14 cellular contexts compared by ENCODE assay signal in the genomic region with DNA sequence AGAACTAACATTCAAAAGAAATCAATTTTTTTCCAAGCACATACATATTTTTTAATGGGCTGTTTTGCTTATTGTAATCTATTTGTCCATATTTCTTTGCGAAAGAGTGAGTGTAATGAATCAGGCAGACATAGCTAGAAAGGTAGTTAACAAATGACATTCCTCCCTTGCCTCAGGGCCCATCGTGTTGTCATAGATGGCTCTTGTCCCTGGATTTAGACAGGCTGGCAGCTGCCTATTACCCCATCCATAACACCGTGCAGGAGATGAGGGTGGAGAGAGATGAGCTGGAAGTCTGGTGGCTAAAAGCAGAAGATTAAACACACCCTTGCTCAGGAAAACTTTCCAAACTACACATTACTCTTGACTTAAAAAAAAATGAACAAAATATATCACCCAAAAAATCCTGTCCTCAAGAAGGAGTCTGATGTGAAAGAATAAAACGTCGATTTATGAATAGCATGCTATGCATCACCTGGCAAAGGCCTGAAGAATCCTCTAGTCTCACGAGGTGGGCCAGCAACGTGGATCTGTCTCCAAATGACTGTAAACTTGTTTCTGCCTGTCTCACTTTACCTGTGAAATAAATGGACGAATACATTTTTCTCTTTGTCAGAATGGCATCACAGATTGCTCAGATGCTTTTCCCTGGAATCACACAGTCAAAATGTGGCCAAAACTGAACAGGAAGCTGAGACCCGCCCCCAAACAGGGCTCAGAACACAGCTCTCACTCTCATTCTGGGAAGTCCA. TPM values are rescaled to one million over a fixed set of nuclear protein-coding genes. Genes with fewer than 3 reads are reported as not detected.
DNase-seq lines count a peak whose midpoint lies in the region; ATAC-seq and TF ChIP-seq lines count a peak whose summit lies in the region.
"Had no signal": no experiment of that assay in that cellular context is flagged by ENCODE, and none has a peak within 500 bp of the region (broad histone marks: within the 10 kb centered on the region; RNA-seq: fewer than 3 reads in every experiment).

No MANE protein-coding gene starts in this region.

- 93% methylated on average over 8 of the region's 9 CpGs for WGBS in mesenchymal stem cell
- 61 to 63% methylated on average over 9 of the region's 9 CpGs for WGBS in body of pancreas, 2 donors

- no peak overlapping the region for H4K91ac ChIP-seq in mesenchymal stem cell (ENCODE audit: low read length)

- no peaks in the 10 kb centered on the region for H3K36me3 ChIP-seq in mesenchymal stem cell (ENCODE audit: control insufficient read depth in 1 of 2, insufficient read depth in 2 of 2, low read depth in 1 of 2, low read length in 2 of 2)
- no peaks in the 10 kb centered on the region for H3K36me3 ChIP-seq in body of pancreas (replicated peaks in 1 of 2; ENCODE audit: insufficient read depth in 1 of 2, low read depth in 2 of 2)
- H3K36me3 ChIP-seq: BLaER1 had no signal

- H3K9me3 ChIP-seq in mesenchymal stem cell (ENCODE audit: control insufficient read depth, low read length) (no peaks in the 10 kb centered on the region), body of pancreas (no peaks in the 10 kb centered on the region)
- H3K9me3 ChIP-seq: BLaER1 had no signal

- intact Hi-C loops in activated CD4-positive, alpha-beta T cell treated with anti-CD3 and anti-CD28 coated beads, Interleukin-2, amount 10 ng/mL, durations not matched to agents 24 days and 14 days (cut with micrococcal nuclease) = no loop called here
- intact Hi-C loops in body of pancreas (cut with DNase I) = no loop called here

- H4K8ac ChIP-seq in mesenchymal stem cell (ENCODE audit: low read length) = no peak overlapping the region

- ATAC-seq in GM19023 (IDR thresholded peaks at IDR 0.05; ENCODE audit: unreplicated experiment) = no peak
- no peak for ATAC-seq in body of pancreas
- ATAC-seq: GM23338 had no signal

- H3K4ac ChIP-seq in mesenchymal stem cell (ENCODE audit: low read depth in 1 of 2, low read length in 2 of 2) = peak overlapping the region in 1 of 2 experiments; percentile 22

- H2AFZ ChIP-seq in mesenchymal stem cell (ENCODE audit: low read depth, low read length) = no peak overlapping the region
- H2AFZ ChIP-seq: GM23338 had no signal

- DNase-seq in NCI-H345 (lab: John Stamatoyannopoulos, UW) = peak; percentile 52
- DNase-seq in NCI-H345 treated with DMSO at 0.1 percent for 48 hours (lab: John Stamatoyannopoulos, UW; ENCODE audit: unreplicated experiment) = no peak
- no peak for DNase-seq in epithelial cell of prostate (ENCODE audit: low read depth, low spot score)
- DNase-seq in mesenchymal stem cell = no peak
- DNase-seq in activated CD4-positive, alpha-beta T cell treated with anti-CD3 and anti-CD28 coated beads, Interleukin-2, amount 10 ng/mL, durations not matched to agents 24 days and 14 days = no peak
- no peak for DNase-seq in body of pancreas
- no peak for DNase-seq in stimulated activated naive CD4-positive, alpha-beta T cell treated with Interleukin-2 at 50 U/mL for 16 hours (lab: John Stamatoyannopoulos, UW)
- DNase-seq: DMS53, GF-D8, H7 had no signal

- H3K9ac ChIP-seq in mesenchymal stem cell (ENCODE audit: low read length) = no peak overlapping the region
- H3K9ac ChIP-seq: BLaER1 had no signal

- H3K4me3 Mint-ChIP-seq in activated CD4-positive, alpha-beta T cell treated with anti-CD3 and anti-CD28 coated beads, Interleukin-2, amount 10 ng/mL, durations not matched to agents 24 days and 14 days = no peak overlapping the region
- H3K4me3 Mint-ChIP-seq: GM23338 had no signal

- no peak overlapping the region for H3K27ac Mint-ChIP-seq in activated CD4-positive, alpha-beta T cell treated with anti-CD3 and anti-CD28 coated beads, Interleukin-2, amount 10 ng/mL, durations not matched to agents 24 days and 14 days
- H3K27ac Mint-ChIP-seq: GM23338 had no signal

- H2BK12ac ChIP-seq in mesenchymal stem cell (ENCODE audit: low read length in 2 of 2) = peak overlapping the region; percentile 89 to 96

- no peaks in the 10 kb centered on the region for H3K4me1 ChIP-seq in mesenchymal stem cell (ENCODE audit: control insufficient read depth, insufficient read depth, low read depth, low read length)
- H3K4me1 ChIP-seq in body of pancreas = no peaks in the 10 kb centered on the region
- H3K4me1 ChIP-seq: BLaER1 had no signal

- peak overlapping the region in 1 of 2 experiments; percentile 83 for H3K23ac ChIP-seq in mesenchymal stem cell (ENCODE audit: low read length in 2 of 2)

- peak overlapping the region in 1 of 2 experiments; percentile 70 for H3K14ac ChIP-seq in mesenchymal stem cell (ENCODE audit: low read length in 2 of 2)

- no peaks in the 10 kb centered on the region for H3K79me1 ChIP-seq in mesenchymal stem cell (replicated peaks; ENCODE audit: low read length, poor library complexity, severe bottlenecking)

- no peak for TF ChIP-seq CTCF in body of pancreas (IDR thresholded peaks at IDR 0.05)

- TF ChIP-seq POLR2A in body of pancreas (IDR thresholded peaks at IDR 0.05) = no peak

- H2BK15ac ChIP-seq in mesenchymal stem cell (ENCODE audit: low read depth, poor library complexity, severe bottlenecking) = no peak overlapping the region

- H3K27me3 ChIP-seq in mesenchymal stem cell (ENCODE audit: control insufficient read depth in 1 of 2, insufficient read depth in 1 of 2, low read length in 2 of 2) = no peaks in the 10 kb centered on the region
- H3K27me3 ChIP-seq in body of pancreas = no peaks in the 10 kb centered on the region
- H3K27me3 ChIP-seq: BLaER1 had no signal

- no peaks in the 10 kb centered on the region for H3K27me3 Mint-ChIP-seq in activated CD4-positive, alpha-beta T cell treated with anti-CD3 and anti-CD28 coated beads, Interleukin-2, amount 10 ng/mL, durations not matched to agents 24 days and 14 days

- H3K4me3 ChIP-seq in mesenchymal stem cell (ENCODE audit: insufficient read depth in 1 of 2, low read depth in 1 of 2, low read length in 2 of 2) (no peak overlapping the region), body of pancreas (no peak overlapping the region)
- H3K4me3 ChIP-seq: BLaER1, GM23338 had no signal

- no peaks in the 10 kb centered on the region for H3K36me3 Mint-ChIP-seq in activated CD4-positive, alpha-beta T cell treated with anti-CD3 and anti-CD28 coated beads, Interleukin-2, amount 10 ng/mL, durations not matched to agents 24 days and 14 days (ENCODE audit: low read depth)

- no peak overlapping the region for H3K4me2 ChIP-seq in mesenchymal stem cell (ENCODE audit: low read length, poor library complexity, severe bottlenecking)
- H3K4me2 ChIP-seq: BLaER1, GM23338 had no signal

- no peak overlapping the region for H2AK5ac ChIP-seq in mesenchymal stem cell (ENCODE audit: low read length, severe bottlenecking)

- no peak overlapping the region for H2BK120ac ChIP-seq in mesenchymal stem cell (ENCODE audit: low read depth, low read length)

- H3K27ac ChIP-seq in epithelial cell of prostate (peak overlapping the region; percentile 56), mesenchymal stem cell (ENCODE audit: low read length, poor library complexity, severe bottlenecking) (no peak overlapping the region), body of pancreas (no peak overlapping the region)
- H3K27ac ChIP-seq: 22Rv1, BLaER1 had no signal

- no peaks in the 10 kb centered on the region for H3K4me1 Mint-ChIP-seq in activated CD4-positive, alpha-beta T cell treated with anti-CD3 and anti-CD28 coated beads, Interleukin-2, amount 10 ng/mL, durations not matched to agents 24 days and 14 days
- H3K4me1 Mint-ChIP-seq: GM23338 had no signal

- H3K9me3 Mint-ChIP-seq in activated CD4-positive, alpha-beta T cell treated with anti-CD3 and anti-CD28 coated beads, Interleukin-2, amount 10 ng/mL, durations not matched to agents 24 days and 14 days = peaks cover 3% of the 10 kb centered on the region

- H3K18ac ChIP-seq in mesenchymal stem cell (ENCODE audit: low read depth in 1 of 2, low read length in 2 of 2) = no peak overlapping the region

- H2BK5ac ChIP-seq in mesenchymal stem cell (ENCODE audit: low read depth, low read length, poor library complexity, severe bottlenecking) = no peak overlapping the region

RNA-seq across cellular contexts. Expression of gene C21orf91, which starts 55.7 kb away (rescaled TPM):
- polyA plus RNA-seq in mesenchymal stem cell (2013, experiment 1 of 2) = 20.5 TPM
- polyA plus RNA-seq in mesenchymal stem cell (2013, experiment 2 of 2) = 21.6 TPM
- total RNA-seq in activated CD4-positive, alpha-beta T cell treated with anti-CD3 and anti-CD28 coated beads, Interleukin-2, amount 10 ng/mL, durations not matched to agents 24 days and 14 days = 37.0 and 39.6 TPM in 2 replicates
- 1 to 10 TPM; 2.0 to 7.0 TPM for total RNA-seq in body of pancreas
